Comparison of ENCODE assay signal across 34 cellular contexts in genomic region chrX:137164329-137164728, GRCh38.
"Had no signal": no experiment of that assay in that cellular context is flagged by ENCODE, and none has a peak within 500 bp of the region (broad histone marks: within the 10 kb centered on the region; RNA-seq: fewer than 3 reads in every experiment).

No MANE protein-coding gene starts in this region.

- H3K36me3 ChIP-seq: ascending aorta, brain microvascular endothelial cell, breast epithelium had no signal

- H3K9me3 ChIP-seq: ascending aorta, body of pancreas, breast epithelium had no signal

- H3K4me1 Mint-ChIP-seq: activated B cell treated with CpG ODN at 0.5 μM for 24 hours; activated CD4-positive, alpha-beta T cell treated with anti-CD3 and anti-CD28 coated beads, Interleukin-2, amount 10 ng/mL, durations not matched to agents 24 days and 14 days; activated naive CD4-positive, alpha-beta T cell treated with anti-CD3 and anti-CD28 coated beads, Interleukin-2, amount 50 U/mL, for 24 hours; activated naive CD8-positive, alpha-beta T cell treated with anti-CD3 and anti-CD28 coated beads, Interleukin-2, amount 10 ng/mL, durations not matched to agents 7 days and 5 days; activated naive CD8-positive, alpha-beta T cell treated with anti-CD3 and anti-CD28 coated beads, Interleukin-2, amount 50 U/mL, for 24 hours; activated T-helper 17 cell treated with anti-CD3 and anti-CD28 coated beads, Interleukin-2, amount 50 U/mL, for 72 hours; T-helper 17 cell had no signal

- H3K9me3 Mint-ChIP-seq: activated B cell treated with CpG ODN at 0.5 μM for 24 hours; activated CD4-positive, alpha-beta memory T cell treated with anti-CD3 and anti-CD28 coated beads for 36 hours; activated CD4-positive, alpha-beta T cell treated with anti-CD3 and anti-CD28 coated beads, Interleukin-2, amount 10 ng/mL, durations not matched to agents 24 days and 14 days; activated CD8-positive, alpha-beta T cell treated with anti-CD3 and anti-CD28 coated beads for 36 hours; activated naive CD4-positive, alpha-beta T cell treated with anti-CD3 and anti-CD28 coated beads for 36 hours; activated naive CD4-positive, alpha-beta T cell treated with anti-CD3 and anti-CD28 coated beads, Interleukin-2, amount 50 U/mL, for 24 hours; activated naive CD8-positive, alpha-beta T cell treated with anti-CD3 and anti-CD28 coated beads, Interleukin-2, amount 10 ng/mL, durations not matched to agents 7 days and 5 days; activated naive CD8-positive, alpha-beta T cell treated with anti-CD3 and anti-CD28 coated beads, Interleukin-2, amount 50 U/mL, for 24 hours; activated T-cell treated with anti-CD3 and anti-CD28 coated beads, Interleukin-2, amount 50 U/mL, for 4 hours; activated T-cell treated with anti-CD3 and anti-CD28 coated beads, Interleukin-2, amount 50 U/mL, for 72 hours; activated T-helper 1 cell treated with anti-CD3 and anti-CD28 coated beads, Interleukin-12 subunit alpha, Interleukin-12 subunit beta, Interleukin-2, Interleukin-4 antibody, amounts not matched to agents 30 ng/mL and 10 ng/mL and 1 ng/mL, durations not matched to agents 14 hours and 24 hours and 36 hours; activated T-helper 17 cell treated with anti-CD3 and anti-CD28 coated beads, Interleukin-2, amount 50 U/mL, for 72 hours had no signal

- H3K4me3 Mint-ChIP-seq: activated B cell treated with CpG ODN at 0.5 μM for 24 hours; activated CD4-positive, alpha-beta memory T cell treated with anti-CD3 and anti-CD28 coated beads for 36 hours; activated CD4-positive, alpha-beta T cell treated with anti-CD3 and anti-CD28 coated beads, Interleukin-2, amount 10 ng/mL, durations not matched to agents 24 days and 14 days; activated CD8-positive, alpha-beta T cell treated with anti-CD3 and anti-CD28 coated beads for 36 hours; activated naive CD4-positive, alpha-beta T cell treated with anti-CD3 and anti-CD28 coated beads for 36 hours; activated naive CD4-positive, alpha-beta T cell treated with anti-CD3 and anti-CD28 coated beads, Interleukin-2, amount 50 U/mL, for 24 hours; activated naive CD8-positive, alpha-beta T cell; activated naive CD8-positive, alpha-beta T cell treated with anti-CD3 and anti-CD28 coated beads, Interleukin-2, amount 10 ng/mL, durations not matched to agents 7 days and 5 days; activated naive CD8-positive, alpha-beta T cell treated with anti-CD3 and anti-CD28 coated beads, Interleukin-2, amount 50 U/mL, for 24 hours; activated T-cell treated with anti-CD3 and anti-CD28 coated beads, Interleukin-2, amount 50 U/mL, for 4 hours; activated T-cell treated with anti-CD3 and anti-CD28 coated beads, Interleukin-2, amount 50 U/mL, for 72 hours; activated T-helper 1 cell treated with anti-CD3 and anti-CD28 coated beads, Interleukin-12 subunit alpha, Interleukin-12 subunit beta, Interleukin-2, Interleukin-4 antibody, amounts not matched to agents 30 ng/mL and 10 ng/mL and 1 ng/mL, durations not matched to agents 14 hours and 24 hours and 36 hours; activated T-helper 17 cell treated with anti-CD3 and anti-CD28 coated beads, Interleukin-2, amount 50 U/mL, for 72 hours; T-helper 17 cell had no signal

- H3K4me1 ChIP-seq: ascending aorta, body of pancreas, breast epithelium had no signal

- H3K27ac Mint-ChIP-seq: activated B cell treated with CpG ODN at 0.5 μM for 24 hours; activated CD4-positive, alpha-beta memory T cell treated with anti-CD3 and anti-CD28 coated beads for 36 hours; activated CD4-positive, alpha-beta T cell treated with anti-CD3 and anti-CD28 coated beads, Interleukin-2, amount 10 ng/mL, durations not matched to agents 24 days and 14 days; activated CD8-positive, alpha-beta T cell treated with anti-CD3 and anti-CD28 coated beads for 36 hours; activated naive CD4-positive, alpha-beta T cell treated with anti-CD3 and anti-CD28 coated beads for 36 hours; activated naive CD4-positive, alpha-beta T cell treated with anti-CD3 and anti-CD28 coated beads, Interleukin-2, amount 50 U/mL, for 24 hours; activated naive CD8-positive, alpha-beta T cell; activated naive CD8-positive, alpha-beta T cell treated with anti-CD3 and anti-CD28 coated beads, Interleukin-2, amount 10 ng/mL, durations not matched to agents 7 days and 5 days; activated naive CD8-positive, alpha-beta T cell treated with anti-CD3 and anti-CD28 coated beads, Interleukin-2, amount 50 U/mL, for 24 hours; activated T-cell treated with anti-CD3 and anti-CD28 coated beads, Interleukin-2, amount 50 U/mL, for 72 hours; activated T-helper 1 cell treated with anti-CD3 and anti-CD28 coated beads, Interleukin-12 subunit alpha, Interleukin-12 subunit beta, Interleukin-2, Interleukin-4 antibody, amounts not matched to agents 30 ng/mL and 10 ng/mL and 1 ng/mL, durations not matched to agents 14 hours and 24 hours and 36 hours; activated T-helper 17 cell treated with anti-CD3 and anti-CD28 coated beads, Interleukin-2, amount 50 U/mL, for 72 hours; T-helper 17 cell had no signal

- H3K4me3 ChIP-seq: ascending aorta, body of pancreas, breast epithelium had no signal

- H3K27ac ChIP-seq: ascending aorta, body of pancreas, brain microvascular endothelial cell, breast epithelium, VCaP had no signal

- DNase-seq: activated B cell treated with CpG ODN at 0.5 μM for 24 hours; activated CD4-positive, alpha-beta memory T cell treated with anti-CD3 and anti-CD28 coated beads for 36 hours; activated CD4-positive, alpha-beta T cell treated with anti-CD3 and anti-CD28 coated beads for 4 hours; activated CD4-positive, alpha-beta T cell treated with anti-CD3 and anti-CD28 coated beads, Interleukin-2, amount 10 ng/mL, durations not matched to agents 24 days and 14 days; activated CD4-positive, alpha-beta T cell treated with anti-CD3 and anti-CD28 coated beads, Interleukin-2, amount 50 U/mL, for 1 hour; activated CD4-positive, alpha-beta T cell treated with anti-CD3 and anti-CD28 coated beads, Interleukin-2, amount 50 U/mL, for 4 hours; activated CD4-positive, CD25-positive, alpha-beta regulatory T cell treated with anti-CD3 and anti-CD28 coated beads, Interleukin-2, amount 50 U/mL, for 72 hours; activated CD8-positive, alpha-beta memory T cell treated with anti-CD3 and anti-CD28 coated beads, Interleukin-2, amount 50 U/mL, for 4 hours; activated CD8-positive, alpha-beta T cell treated with anti-CD3 and anti-CD28 coated beads for 36 hours; activated effector memory CD4-positive, alpha-beta T cell treated with anti-CD3 and anti-CD28 coated beads, Interleukin-2, amount 50 U/mL, for 16 hours; activated gamma-delta T cell treated with Interleukin-2 at 50 U/mL for 16 hours; activated naive CD4-positive, alpha-beta T cell; activated naive CD4-positive, alpha-beta T cell treated with anti-CD3 and anti-CD28 coated beads for 36 hours; activated naive CD8-positive, alpha-beta T cell treated with anti-CD3 and anti-CD28 coated beads, Interleukin-2, amount 10 ng/mL, durations not matched to agents 7 days and 5 days; activated naive CD8-positive, alpha-beta T cell treated with anti-CD3 and anti-CD28 coated beads, Interleukin-2, amount 50 U/mL, for 24 hours; activated T-cell treated with anti-CD3 and anti-CD28 coated beads for 4 hours; activated T-cell treated with anti-CD3 and anti-CD28 coated beads, Interleukin-2, amount 50 U/mL, for 1 hour; activated T-cell treated with anti-CD3 and anti-CD28 coated beads, Interleukin-2, amount 50 U/mL, for 4 hours; activated T-cell treated with anti-CD3 and anti-CD28 coated beads, Interleukin-2, amount 50 U/mL, for 72 hours; amygdala; anterior cingulate cortex; body of pancreas; brain microvascular endothelial cell; central memory CD4-positive, alpha-beta T cell; T-helper 17 cell; T-helper 9 cell had no signal

- H3K36me3 Mint-ChIP-seq: activated CD4-positive, alpha-beta memory T cell treated with anti-CD3 and anti-CD28 coated beads for 36 hours; activated naive CD4-positive, alpha-beta T cell treated with anti-CD3 and anti-CD28 coated beads, Interleukin-2, amount 50 U/mL, for 24 hours; activated naive CD8-positive, alpha-beta T cell; activated naive CD8-positive, alpha-beta T cell treated with anti-CD3 and anti-CD28 coated beads, Interleukin-2, amount 10 ng/mL, durations not matched to agents 7 days and 5 days had no signal

- H3K27me3 ChIP-seq: ascending aorta, body of pancreas, brain microvascular endothelial cell had no signal

- H3K27me3 Mint-ChIP-seq: activated B cell treated with CpG ODN at 0.5 μM for 24 hours; activated CD4-positive, alpha-beta T cell treated with anti-CD3 and anti-CD28 coated beads, Interleukin-2, amount 10 ng/mL, durations not matched to agents 24 days and 14 days; activated naive CD4-positive, alpha-beta T cell treated with anti-CD3 and anti-CD28 coated beads, Interleukin-2, amount 50 U/mL, for 24 hours; activated naive CD8-positive, alpha-beta T cell treated with anti-CD3 and anti-CD28 coated beads, Interleukin-2, amount 50 U/mL, for 24 hours had no signal

- ATAC-seq: activated CD8-positive, alpha-beta T cell treated with anti-CD3 and anti-CD28 coated beads for 36 hours; activated naive CD8-positive, alpha-beta T cell treated with anti-CD3 and anti-CD28 coated beads, Interleukin-2, amount 50 U/mL, for 24 hours; activated T-cell treated with anti-CD3 and anti-CD28 coated beads, Interleukin-2, amount 50 U/mL, for 4 hours; activated T-cell treated with anti-CD3 and anti-CD28 coated beads, Interleukin-2, amount 50 U/mL, for 72 hours; activated T-helper 17 cell treated with anti-CD3 and anti-CD28 coated beads, Interleukin-2, amount 50 U/mL, for 72 hours; body of pancreas; T-helper 17 cell had no signal

- FAIRE-seq: TTC549 had no signal
